Comparison of ENCODE assay signal across 8 cellular contexts in the genomic region with DNA sequence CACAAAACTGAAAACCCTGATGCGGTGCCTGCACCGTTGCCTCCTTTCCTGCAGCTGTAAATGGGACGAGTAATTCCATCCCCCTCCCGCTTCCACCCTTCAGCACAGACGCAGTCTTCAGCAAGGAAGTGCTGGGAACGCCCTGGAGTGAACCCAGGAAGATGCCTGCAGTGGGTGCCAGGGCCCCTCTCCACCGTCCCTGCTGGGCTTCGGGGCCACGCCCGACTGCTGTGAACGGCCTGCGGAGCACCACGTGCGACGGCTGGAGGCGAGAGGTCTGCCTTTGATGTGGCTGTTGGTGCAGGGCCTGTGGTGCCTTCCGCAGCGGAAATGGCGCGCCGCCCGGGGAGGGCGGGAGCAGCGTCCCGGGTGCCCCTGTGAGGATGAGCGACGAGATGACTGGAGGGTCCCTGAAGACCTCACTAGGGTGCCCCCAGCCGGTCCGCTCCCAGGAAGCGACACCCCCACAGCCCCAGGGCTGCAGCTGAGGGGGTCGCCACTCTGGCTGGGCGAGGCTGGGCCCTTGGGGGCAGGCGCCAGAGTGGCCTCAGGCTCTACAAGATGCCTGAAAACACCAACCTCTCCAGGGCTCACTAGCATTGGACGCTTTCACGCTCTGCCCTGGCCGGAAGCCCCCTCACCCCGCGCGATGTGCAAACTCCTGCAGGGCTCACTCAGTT. TPM values are rescaled to one million over a fixed set of nuclear protein-coding genes. Genes with fewer than 3 reads are reported as not detected.
A peak's percentile ranks its signal among the peaks of the same experiment; 100 is the strongest.
DNase-seq lines count a peak whose midpoint lies in the region; ATAC-seq and TF ChIP-seq lines count a peak whose summit lies in the region.

No MANE protein-coding gene starts in this region.

- H3K36me3 Mint-ChIP-seq in naive thymus-derived CD4-positive, alpha-beta T cell: peaks cover 0 to 12% (median 0%) of the 10 kb centered on the region in 5 donors

- H3K4me1 Mint-ChIP-seq in naive thymus-derived CD4-positive, alpha-beta T cell: peaks cover 20 to 52% (median 38%) of the 10 kb centered on the region in 7 donors

- H3K4me3 ChIP-seq in naive thymus-derived CD4-positive, alpha-beta T cell (ENCODE audit: low read length): peak overlapping the region; percentile 43

- intact Hi-C loops in naive thymus-derived CD4-positive, alpha-beta T cell (cut with micrococcal nuclease): loop anchor here (1.0 to 5.0 kb wide), 5 partner anchors 30 to 196 kb away; partner anchors contain the start of genes DEF8 (in 1 of the 2), FANCA (in 1 of the 2), TCF25 (in 1 of the 2) and VPS9D1 (in 1 of the 2)

- peaks cover 0 to 4% (median 0%) of the 10 kb centered on the region in 3 experiments for H3K36me3 ChIP-seq in naive thymus-derived CD4-positive, alpha-beta T cell (ENCODE audit: control insufficient read depth in 2 of 3, insufficient read depth in 3 of 3, low read length in 3 of 3)

- peak; percentile 72 for ATAC-seq in HG03432 (IDR thresholded peaks at IDR 0.05; ENCODE audit: unreplicated experiment)
- peak; percentile 81 for ATAC-seq in naive thymus-derived CD4-positive, alpha-beta T cell

- H3K27me3 ChIP-seq in naive thymus-derived CD4-positive, alpha-beta T cell (ENCODE audit: control insufficient read depth in 2 of 2, insufficient read depth in 2 of 2, low read length in 2 of 2): peaks cover 0 to 6% of the 10 kb centered on the region in 2 donors

- DNase-seq in AG20443 (ENCODE audit: low spot score) (peak; percentile 86), NOMO-1 (lab: John Stamatoyannopoulos, UW; ENCODE audit: unreplicated experiment in 2 of 2) (peak; percentile 76 to 86), epithelial cell of prostate (ENCODE audit: low read depth, low spot score) (no peak)
- DNase-seq in activated CD8-positive, alpha-beta memory T cell treated with anti-CD3 and anti-CD28 coated beads, Interleukin-2, amount 50 U/mL, for 24 hours (ENCODE audit: extremely low read depth): peak; percentile 43
- peak; percentile 53 to 83 (median 67) for DNase-seq in naive thymus-derived CD4-positive, alpha-beta T cell
- peak; percentile 24 to 69 (median 52) for DNase-seq in stimulated activated naive CD4-positive, alpha-beta T cell (lab: John Stamatoyannopoulos, UW)

- POLR2A ChIA-PET in naive thymus-derived CD4-positive, alpha-beta T cell (lab: Charles Lee): interaction anchor here (1.5 to 1.8 kb wide), 2 partner anchors 30 to 45 kb away, joined by 5 read pairs; partner anchors contain the start of genes DEF8 and TCF25

- CTCF ChIA-PET in naive thymus-derived CD4-positive, alpha-beta T cell (lab: Charles Lee): no interaction called here

- H3K4me3 Mint-ChIP-seq in naive thymus-derived CD4-positive, alpha-beta T cell: peak overlapping the region; percentile 67 to 86 (median 73)

- H3K27ac ChIP-seq in epithelial cell of prostate: peak overlapping the region; percentile 26
- H3K27ac ChIP-seq in naive thymus-derived CD4-positive, alpha-beta T cell (ENCODE audit: low read depth, low read length): no peak overlapping the region

- TF ChIP-seq POLR2A in GM19099 (IDR thresholded peaks at IDR 0.05; ENCODE audit: extremely low read depth, insufficient read length, low read depth): peak; percentile 49

- peaks cover 4 to 30% (median 17%) of the 10 kb centered on the region in 5 donors for H3K27me3 Mint-ChIP-seq in naive thymus-derived CD4-positive, alpha-beta T cell

- H3K4me1 ChIP-seq in naive thymus-derived CD4-positive, alpha-beta T cell (ENCODE audit: control insufficient read depth in 2 of 2, insufficient read depth in 2 of 2, low read length in 2 of 2): peaks cover 20 to 25% of the 10 kb centered on the region in 2 donors

- H3K9me3 ChIP-seq in naive thymus-derived CD4-positive, alpha-beta T cell (ENCODE audit: control insufficient read depth in 2 of 3, low read length in 3 of 3): no peaks in the 10 kb centered on the region

- H3K27ac Mint-ChIP-seq in naive thymus-derived CD4-positive, alpha-beta T cell: peak overlapping the region in 4 of 9 donors; percentile 44 to 87 (median 71)

- no peaks in the 10 kb centered on the region for H3K9me3 Mint-ChIP-seq in naive thymus-derived CD4-positive, alpha-beta T cell

RNA-seq across cellular contexts. Expression of gene MC1R, which starts 0.7 kb away (rescaled TPM):
- 10 to 100 TPM; 10.1 to 13.9 (median 11.2) TPM for total RNA-seq in naive thymus-derived CD4-positive, alpha-beta T cell
- polyA plus RNA-seq in naive thymus-derived CD4-positive, alpha-beta T cell: under 1 TPM; 0.14 to 0.51 TPM

RNA-seq across cellular contexts. Expression of gene TUBB3, which starts 5.2 kb away (rescaled TPM):
- total RNA-seq in naive thymus-derived CD4-positive, alpha-beta T cell: 1 to 10 TPM in 1 of 5 experiments, under 1 TPM in 1, not detected in 3; 0.48 to 2.8 TPM
- under 1 TPM in 1 of 2 donors, not detected in 1; 0.22 TPM for polyA plus RNA-seq in naive thymus-derived CD4-positive, alpha-beta T cell

RNA-seq across cellular contexts. Expression of gene DEF8, which starts 30.6 kb away (rescaled TPM):
- total RNA-seq in naive thymus-derived CD4-positive, alpha-beta T cell: 10 to 100 TPM; 26.7 to 50.3 (median 40.7) TPM
- 10 to 100 TPM; 19.4 to 31.5 TPM for polyA plus RNA-seq in naive thymus-derived CD4-positive, alpha-beta T cell

RNA-seq across cellular contexts. Expression of gene TCF25, which starts 44.5 kb away (rescaled TPM):
- 100 to 1,000 TPM; 200 to 392 (median 262) TPM for total RNA-seq in naive thymus-derived CD4-positive, alpha-beta T cell
- polyA plus RNA-seq in naive thymus-derived CD4-positive, alpha-beta T cell: 100 to 1,000 TPM in 1 of 2 donors, 10 to 100 TPM in 1; 68.1 to 122 TPM
